In the genomic region with DNA sequence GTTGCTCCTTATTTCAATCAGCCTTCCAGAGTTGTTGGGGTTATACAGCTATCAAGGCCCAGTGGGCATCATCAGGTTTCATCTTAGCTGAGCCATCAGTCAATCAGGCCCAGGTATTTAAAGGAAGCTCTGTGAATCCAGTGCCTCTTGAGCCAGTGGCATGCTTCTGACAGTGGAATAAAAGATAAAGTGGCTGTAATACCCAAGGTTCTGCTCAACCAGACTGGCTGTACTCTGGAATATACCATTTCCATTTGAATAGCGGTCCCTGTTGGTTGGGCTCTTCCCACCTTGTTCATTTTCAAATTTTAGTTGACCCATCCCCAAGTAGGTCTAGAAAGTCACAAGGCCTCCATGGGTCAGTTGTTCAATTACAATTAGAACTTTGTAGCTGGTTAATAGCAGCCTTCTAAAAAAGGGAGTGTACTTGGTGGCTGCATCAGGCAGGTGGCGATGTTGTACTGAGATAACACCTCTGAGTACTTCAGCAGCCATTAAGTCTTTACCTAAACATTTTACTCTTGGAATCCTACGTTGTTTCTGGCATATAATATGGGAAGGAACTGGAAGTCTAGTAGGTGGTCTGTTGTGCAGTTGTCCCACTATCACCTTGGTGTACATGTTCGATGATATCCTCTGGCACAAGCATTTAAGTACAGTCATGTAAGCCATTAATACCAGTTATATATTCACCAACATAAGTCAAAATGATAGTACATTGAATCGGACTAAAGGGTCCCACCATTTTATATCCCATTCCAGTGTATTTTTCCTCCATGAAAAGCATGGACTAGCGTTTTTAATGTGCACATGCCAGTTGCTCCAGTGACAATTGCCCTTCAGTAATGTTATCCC, we compare ENCODE assay signal across 8 cellular contexts.
A peak's percentile ranks its signal among the peaks of the same experiment; 100 is the strongest.
DNase-seq lines count a peak whose midpoint lies in the region; ATAC-seq, FAIRE-seq and TF ChIP-seq lines count a peak whose summit lies in the region.

No MANE protein-coding gene starts in this region.

- H3K4me3 Mint-ChIP-seq in T-helper 2 cell treated with Interferon-gamma antibody and Interleukin-4, amounts not matched to agents 5 μg/mL and 100 μg/mL, for 36 hours: no peak overlapping the region

- H3K36me3 Mint-ChIP-seq in T-helper 2 cell treated with Interferon-gamma antibody and Interleukin-4, amounts not matched to agents 5 μg/mL and 100 μg/mL, for 36 hours (ENCODE audit: low read depth): no peaks in the 10 kb centered on the region

- no peak for TF ChIP-seq POLR2A in GM12891 (IDR thresholded peaks at IDR 0.05; ENCODE audit: low read depth, low read length)

- H3K27me3 Mint-ChIP-seq in T-helper 2 cell treated with Interferon-gamma antibody and Interleukin-4, amounts not matched to agents 5 μg/mL and 100 μg/mL, for 36 hours (ENCODE audit: low read depth): peaks cover 7% of the 10 kb centered on the region

- no peak overlapping the region for H3K27ac Mint-ChIP-seq in T-helper 2 cell treated with Interferon-gamma antibody and Interleukin-4, amounts not matched to agents 5 μg/mL and 100 μg/mL, for 36 hours

- no peaks in the 10 kb centered on the region for H3K79me2 ChIP-seq in ACC112 (ENCODE audit: control insufficient read depth, insufficient read depth, low read length, unreplicated experiment)

- no peak overlapping the region for H3K4me3 ChIP-seq in ACC112 (ENCODE audit: low read depth, low read length)

- no peaks in the 10 kb centered on the region for H3K4me1 Mint-ChIP-seq in T-helper 2 cell treated with Interferon-gamma antibody and Interleukin-4, amounts not matched to agents 5 μg/mL and 100 μg/mL, for 36 hours (ENCODE audit: low read depth)

- ATAC-seq in HG03159 (IDR thresholded peaks at IDR 0.05; ENCODE audit: unreplicated experiment): no peak

- FAIRE-seq in GM12891 (lab: Jason Lieb, UNC): peak; percentile 63

- H3K27me3 ChIP-seq in ACC112 (ENCODE audit: insufficient read depth, low read length): no peaks in the 10 kb centered on the region

- no peaks in the 10 kb centered on the region for H3K9me3 Mint-ChIP-seq in T-helper 2 cell treated with Interferon-gamma antibody and Interleukin-4, amounts not matched to agents 5 μg/mL and 100 μg/mL, for 36 hours

- DNase-seq in GM12891 (ENCODE audit: insufficient read length, low spot score) (peak; percentile 7), NCI-H1417 treated with DMSO at 0.1 percent for 48 hours (lab: John Stamatoyannopoulos, UW) (peak; percentile 6), ecto neural progenitor cell (ENCODE audit: low spot score) (peak; percentile 56), myocyte (ENCODE audit: low read depth) (peak; percentile 50), GF-D8 (lab: John Stamatoyannopoulos, UW) (no peak)
- DNase-seq in T-helper 2 cell treated with Interferon-gamma antibody and Interleukin-4, amounts not matched to agents 5 μg/mL and 100 μg/mL, for 36 hours (ENCODE audit: low spot score): peak; percentile 8

- no peak overlapping the region for H3K27ac ChIP-seq in ACC112 (ENCODE audit: low read depth, low read length)

- H3K4me1 ChIP-seq in ACC112 (ENCODE audit: control insufficient read depth, insufficient read depth, low read length, unreplicated experiment): no peaks in the 10 kb centered on the region

- peak overlapping the region; percentile 65 for H2AFZ ChIP-seq in ACC112 (ENCODE audit: low read length, unreplicated experiment)

- H3K36me3 ChIP-seq in ACC112 (ENCODE audit: insufficient read depth, low read length): no peaks in the 10 kb centered on the region

TF ChIP-seq in GM12891, 5 proteins besides CTCF, POLR2A, EP300 and RAD21:
- TF ChIP-seq SPI1 (IDR thresholded peaks at IDR 0.05; ENCODE audit: low read depth, low read length) (no peak), PAX5 (IDR thresholded peaks at IDR 0.05; ENCODE audit: insufficient read depth, low read length, severe bottlenecking) (no peak), POLR2AphosphoS5 (IDR thresholded peaks at IDR 0.05; ENCODE audit: low read depth, low read length) (no peak), TAF1 (IDR thresholded peaks at IDR 0.05; ENCODE audit: low read depth, low read length) (no peak), POU2F2 (IDR thresholded peaks at IDR 0.05; ENCODE audit: low read depth, low read length) (no peak)
